Comparison of ENCODE assay signal across 8 cellular contexts in the genomic region with DNA sequence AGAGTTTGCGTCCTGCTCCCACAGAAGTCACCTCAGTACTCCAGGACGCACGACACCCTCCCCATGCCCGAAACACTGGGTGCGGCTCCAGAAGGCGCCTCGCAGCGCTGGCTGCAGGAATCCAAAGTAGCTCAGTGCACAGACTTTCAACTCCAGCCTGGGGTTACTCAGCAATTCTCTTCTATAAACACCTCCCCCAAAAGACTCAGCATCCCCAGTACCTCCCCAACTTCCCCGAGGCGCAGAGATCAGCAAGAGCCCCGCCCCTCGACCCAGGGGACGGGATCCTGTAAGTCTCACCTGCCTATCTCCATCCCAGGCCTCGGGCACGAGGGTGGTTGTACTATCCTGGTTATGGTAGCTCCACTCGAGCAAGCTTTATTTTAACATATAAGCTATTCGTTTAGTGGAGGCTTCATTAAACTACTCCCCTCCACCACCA.
DNase-seq lines count a peak whose midpoint lies in the region; ATAC-seq and TF ChIP-seq lines count a peak whose summit lies in the region.

No MANE protein-coding gene starts in this region.

- no peaks in the 10 kb centered on the region for H3K36me3 Mint-ChIP-seq in neural crest cell (ENCODE audit: low read depth)

- DNase-seq in GF-D8 (lab: John Stamatoyannopoulos, UW) (peak; percentile 90), NT2/D1 (ENCODE audit: low read depth, low spot score) (peak; percentile 25), ecto neural progenitor cell (ENCODE audit: low spot score) (peak; percentile 52), neural crest cell (ENCODE audit: low read depth, low spot score) (no peak), cortex of kidney (lab: John Stamatoyannopoulos, UW) (no peak), NCI-H82 (lab: John Stamatoyannopoulos, UW) (no peak)

- ATAC-seq in GM21515 (IDR thresholded peaks at IDR 0.05; ENCODE audit: unreplicated experiment) = no peak
- no peak for ATAC-seq in GM18861 (IDR thresholded peaks at IDR 0.05; ENCODE audit: unreplicated experiment)

- H3K27me3 ChIP-seq in NT2/D1 (ENCODE audit: insufficient read depth, insufficient read length) = peaks cover 43% of the 10 kb centered on the region

- peak overlapping the region; percentile 55 for H3K4me3 ChIP-seq in NT2/D1 (ENCODE audit: insufficient read length, low read depth)

- no peak for TF ChIP-seq CTCF in neural crest cell (conservative IDR thresholded peaks at IDR 0.05)

- H3K27me3 Mint-ChIP-seq in neural crest cell (ENCODE audit: low read depth) = peaks cover 65% of the 10 kb centered on the region

- H3K4me3 Mint-ChIP-seq in neural crest cell = peak overlapping the region; percentile 88

- peaks cover 4% of the 10 kb centered on the region for H3K4me1 ChIP-seq in NT2/D1 (ENCODE audit: insufficient read depth, insufficient read length)

- H3K9me3 ChIP-seq in NT2/D1 (ENCODE audit: insufficient read depth, low read length) = no peaks in the 10 kb centered on the region

- H3K9me3 Mint-ChIP-seq in neural crest cell = no peaks in the 10 kb centered on the region

- peaks cover 5% of the 10 kb centered on the region for H3K36me3 ChIP-seq in NT2/D1 (ENCODE audit: insufficient read depth, insufficient read length, low read length)

- H3K27ac Mint-ChIP-seq in neural crest cell (ENCODE audit: unreplicated experiment) = no peak overlapping the region

- peaks cover 19% of the 10 kb centered on the region for H3K4me1 Mint-ChIP-seq in neural crest cell

- H3K9ac ChIP-seq in NT2/D1 (ENCODE audit: insufficient read length, low read depth) = peak overlapping the region; percentile 65

Comparison
In these comparisons a context has a peak if more than half of its experiments do, and no peak if none do; other contexts are left out.
1. DNase-seq: peak in GF-D8 (single experiment), NT2/D1 (single experiment) and ecto neural progenitor cell (single experiment); none in neural crest cell (single experiment), cortex of kidney (single experiment) and NCI-H82 (single experiment).